Comparison of ENCODE assay signal across 21 cellular contexts in genomic region chr2:12579018-12579417, GRCh38.
"Had no signal": no experiment of that assay in that cellular context is flagged by ENCODE, and none has a peak within 500 bp of the region (broad histone marks: within the 10 kb centered on the region; RNA-seq: fewer than 3 reads in every experiment).

No MANE protein-coding gene starts in this region.

- H3K27ac Mint-ChIP-seq: activated CD4-positive, alpha-beta memory T cell treated with anti-CD3 and anti-CD28 coated beads, Interleukin-2, amount 10 ng/mL, durations not matched to agents 7 days and 5 days; activated naive CD4-positive, alpha-beta T cell treated with anti-CD3 and anti-CD28 coated beads, Interleukin-2, amount 50 U/mL, for 24 hours; memory B cell; stimulated activated naive CD8-positive, alpha-beta T cell treated with anti-CD3 and anti-CD28 coated beads, Interleukin-15, Interleukin-2, amounts not matched to agents 100 ng/mL and 50 ng/mL, for 24 hours; T-helper 17 cell had no signal

- H3K4me1 ChIP-seq: heart right ventricle, prostate gland, suprapubic skin, transverse colon, uterus had no signal

- H3K36me3 ChIP-seq: heart right ventricle, prostate gland, suprapubic skin, transverse colon, uterus, WERI-Rb-1 had no signal

- H3K27me3 Mint-ChIP-seq: activated CD4-positive, alpha-beta memory T cell treated with anti-CD3 and anti-CD28 coated beads, Interleukin-2, amount 10 ng/mL, durations not matched to agents 7 days and 5 days; activated naive CD4-positive, alpha-beta T cell treated with anti-CD3 and anti-CD28 coated beads, Interleukin-2, amount 50 U/mL, for 24 hours; stimulated activated naive CD8-positive, alpha-beta T cell treated with anti-CD3 and anti-CD28 coated beads, Interleukin-15, Interleukin-2, amounts not matched to agents 100 ng/mL and 50 ng/mL, for 24 hours; T-helper 17 cell had no signal

- DNase-seq: activated CD4-positive, alpha-beta memory T cell treated with anti-CD3 and anti-CD28 coated beads, Interleukin-2, amount 10 ng/mL, durations not matched to agents 7 days and 5 days; activated CD4-positive, alpha-beta T cell treated with anti-CD3 and anti-CD28 coated beads for 4 hours; activated effector memory CD4-positive, alpha-beta T cell treated with Interleukin-2 at 50 U/mL for 16 hours; activated T-cell treated with anti-CD3 and anti-CD28 coated beads, Interleukin-2, amount 50 U/mL, for 4 hours; amniotic stem cell; caudate nucleus; heart right ventricle; kidney glomerular epithelial cell; left ventricle myocardium superior; right cardiac atrium; stimulated activated CD4-positive, alpha-beta T cell treated with anti-CD3 and anti-CD28 coated beads, Interleukin-2, amount 100 ng/mL, for 24 hours; T-helper 17 cell; transverse colon; uterus; WERI-Rb-1 had no signal

- H3K4me3 ChIP-seq: heart right ventricle, prostate gland, suprapubic skin, transverse colon, uterus had no signal

- H3K4me1 Mint-ChIP-seq: activated CD4-positive, alpha-beta memory T cell treated with anti-CD3 and anti-CD28 coated beads, Interleukin-2, amount 10 ng/mL, durations not matched to agents 7 days and 5 days had no signal

- H3K4me3 Mint-ChIP-seq: activated CD4-positive, alpha-beta memory T cell treated with anti-CD3 and anti-CD28 coated beads, Interleukin-2, amount 10 ng/mL, durations not matched to agents 7 days and 5 days; activated naive CD4-positive, alpha-beta T cell treated with anti-CD3 and anti-CD28 coated beads, Interleukin-2, amount 50 U/mL, for 24 hours; activated T-cell treated with anti-CD3 and anti-CD28 coated beads, Interleukin-2, amount 50 U/mL, for 4 hours; memory B cell; neural crest cell; stimulated activated naive CD8-positive, alpha-beta T cell treated with anti-CD3 and anti-CD28 coated beads, Interleukin-15, Interleukin-2, amounts not matched to agents 100 ng/mL and 50 ng/mL, for 24 hours; T-helper 17 cell had no signal

- ATAC-seq: heart right ventricle, left ventricle myocardium superior, right cardiac atrium, T-helper 17 cell had no signal

- H3K36me3 Mint-ChIP-seq: activated naive CD4-positive, alpha-beta T cell treated with anti-CD3 and anti-CD28 coated beads, Interleukin-2, amount 50 U/mL, for 24 hours; memory B cell had no signal

- H3K27me3 ChIP-seq: heart right ventricle, suprapubic skin, transverse colon, uterus had no signal

- H3K9me3 Mint-ChIP-seq: activated CD4-positive, alpha-beta memory T cell treated with anti-CD3 and anti-CD28 coated beads, Interleukin-2, amount 10 ng/mL, durations not matched to agents 7 days and 5 days; activated naive CD4-positive, alpha-beta T cell treated with anti-CD3 and anti-CD28 coated beads, Interleukin-2, amount 50 U/mL, for 24 hours; activated T-cell treated with anti-CD3 and anti-CD28 coated beads, Interleukin-2, amount 50 U/mL, for 4 hours; memory B cell; neural crest cell; stimulated activated naive CD8-positive, alpha-beta T cell treated with anti-CD3 and anti-CD28 coated beads, Interleukin-15, Interleukin-2, amounts not matched to agents 100 ng/mL and 50 ng/mL, for 24 hours had no signal

- H3K9me3 ChIP-seq: heart right ventricle, prostate gland, suprapubic skin, transverse colon, uterus had no signal

- H3K27ac ChIP-seq: heart right ventricle, prostate gland, suprapubic skin, transverse colon, uterus, WERI-Rb-1 had no signal
